Comparison of ENCODE assay signal across 8 cellular contexts in genomic region chr17:39150795-39151679, GRCh38. TPM values are rescaled to one million over a fixed set of nuclear protein-coding genes. Genes with fewer than 3 reads are reported as not detected.
A peak's percentile ranks its signal among the peaks of the same experiment; 100 is the strongest.
DNase-seq lines count a peak whose midpoint lies in the region; ATAC-seq lines count a peak whose summit lies in the region.

Gene PLXDC1 (minus strand): TSS chr17:39151637. CDS start chr17:39151437, 200 bp downstream.

- H3K9me3 Mint-ChIP-seq in activated naive CD8-positive, alpha-beta T cell treated with anti-CD3 and anti-CD28 coated beads, Interleukin-2, amount 50 U/mL, for 24 hours, result no peaks in the 10 kb centered on the region
- H3K9me3 Mint-ChIP-seq in immature natural killer cell, result peaks cover 0 to 6% (median 0%) of the 10 kb centered on the region in 6 donors
- no peaks in the 10 kb centered on the region for H3K9me3 Mint-ChIP-seq in stimulated activated naive CD8-positive, alpha-beta T cell treated with anti-CD3 and anti-CD28 coated beads, Interleukin-15, amount 100 ng/mL, for 72 hours

- no peak for ATAC-seq in activated naive CD8-positive, alpha-beta T cell treated with anti-CD3 and anti-CD28 coated beads, Interleukin-2, amount 50 U/mL, for 24 hours
- ATAC-seq in stimulated activated naive CD8-positive, alpha-beta T cell treated with anti-CD3 and anti-CD28 coated beads, Interleukin-15, amount 100 ng/mL, for 72 hours, result no peak
- no peak for ATAC-seq in GM19452 (IDR thresholded peaks at IDR 0.05; ENCODE audit: unreplicated experiment)
- no peak for ATAC-seq in HG02588 (IDR thresholded peaks at IDR 0.05; ENCODE audit: unreplicated experiment)

- H3K27me3 Mint-ChIP-seq in activated naive CD8-positive, alpha-beta T cell treated with anti-CD3 and anti-CD28 coated beads, Interleukin-2, amount 50 U/mL, for 24 hours, result peaks cover 20% of the 10 kb centered on the region
- H3K27me3 Mint-ChIP-seq in immature natural killer cell (ENCODE audit: low read depth in 3 of 3), result peaks cover 33 to 47% (median 37%) of the 10 kb centered on the region in 3 donors
- H3K27me3 Mint-ChIP-seq in stimulated activated naive CD8-positive, alpha-beta T cell treated with anti-CD3 and anti-CD28 coated beads, Interleukin-15, amount 100 ng/mL, for 72 hours, result peaks cover 8% of the 10 kb centered on the region

- peaks cover 10% of the 10 kb centered on the region for H3K36me3 Mint-ChIP-seq in activated naive CD8-positive, alpha-beta T cell treated with anti-CD3 and anti-CD28 coated beads, Interleukin-2, amount 50 U/mL, for 24 hours (ENCODE audit: low read depth)
- peaks cover 0 to 5% (median 3%) of the 10 kb centered on the region in 3 donors for H3K36me3 Mint-ChIP-seq in immature natural killer cell

- DNase-seq in DMS 273 (lab: John Stamatoyannopoulos, UW; ENCODE audit: unreplicated experiment) (peak; percentile 46), DMS 273 treated with DMSO at 0.1 percent for 48 hours (lab: John Stamatoyannopoulos, UW) (no peak), immature natural killer cell (peak; percentile 23 to 29 (median 28)), NCI-H524 (lab: John Stamatoyannopoulos, UW) (no peak)
- DNase-seq in activated naive CD8-positive, alpha-beta T cell treated with anti-CD3 and anti-CD28 coated beads, Interleukin-2, amount 50 U/mL, for 24 hours, result no peak
- DNase-seq in stimulated activated naive CD8-positive, alpha-beta T cell treated with anti-CD3 and anti-CD28 coated beads, Interleukin-15, amount 100 ng/mL, for 72 hours, result no peak

- peaks cover 37% of the 10 kb centered on the region for H3K4me1 Mint-ChIP-seq in activated naive CD8-positive, alpha-beta T cell treated with anti-CD3 and anti-CD28 coated beads, Interleukin-2, amount 50 U/mL, for 24 hours
- peaks cover 45 to 55% of the 10 kb centered on the region in 2 donors for H3K4me1 Mint-ChIP-seq in immature natural killer cell
- peaks cover 58% of the 10 kb centered on the region for H3K4me1 Mint-ChIP-seq in stimulated activated naive CD8-positive, alpha-beta T cell treated with anti-CD3 and anti-CD28 coated beads, Interleukin-15, amount 100 ng/mL, for 72 hours

- peak within 1 kb of the TSS; percentile 99 for H3K4me3 Mint-ChIP-seq in activated naive CD8-positive, alpha-beta T cell treated with anti-CD3 and anti-CD28 coated beads, Interleukin-2, amount 50 U/mL, for 24 hours
- H3K4me3 Mint-ChIP-seq in immature natural killer cell, result peak within 1 kb of the TSS; percentile 97 to 100 (median 98)
- peak within 1 kb of the TSS; percentile 92 for H3K4me3 Mint-ChIP-seq in stimulated activated naive CD8-positive, alpha-beta T cell treated with anti-CD3 and anti-CD28 coated beads, Interleukin-15, amount 100 ng/mL, for 72 hours

- H3K27ac Mint-ChIP-seq in activated naive CD8-positive, alpha-beta T cell treated with anti-CD3 and anti-CD28 coated beads, Interleukin-2, amount 50 U/mL, for 24 hours, result peak within 1 kb of the TSS; percentile 97
- peak within 1 kb of the TSS; percentile 66 to 98 (median 94) for H3K27ac Mint-ChIP-seq in immature natural killer cell
- peak within 1 kb of the TSS; percentile 90 to 93 for H3K27ac Mint-ChIP-seq in stimulated activated naive CD8-positive, alpha-beta T cell treated with anti-CD3 and anti-CD28 coated beads, Interleukin-15, amount 100 ng/mL, for 72 hours

RNA-seq across cellular contexts. Expression of gene PLXDC1, which starts in this region (rescaled TPM):
- polyA plus RNA-seq in immature natural killer cell, result 1 to 10 TPM; 2.8 to 9.7 (median 6.8) TPM

Comparison
In these comparisons a context has a peak if more than half of its experiments do, and no peak if none do; other contexts are left out.
1. DNase-seq: peak in DMS 273 (single experiment) and immature natural killer cell (3 of 3); none in DMS 273 treated with DMSO at 0.1 percent for 48 hours (single experiment), activated naive CD8-positive, alpha-beta T cell treated with anti-CD3 and anti-CD28 coated beads, Interleukin-2, amount 50 U/mL, for 24 hours (single experiment), stimulated activated naive CD8-positive, alpha-beta T cell treated with anti-CD3 and anti-CD28 coated beads, Interleukin-15, amount 100 ng/mL, for 72 hours (0 of 2) and NCI-H524 (0 of 2).
2. Peak in every context shown above with its lines, with median percentiles within 50 percentile points of each other: H3K27ac Mint-ChIP-seq and H3K4me3 Mint-ChIP-seq.